22 cellular contexts compared by ENCODE assay signal in genomic region chr15:92184679-92185230, GRCh38.
"Had no signal": no experiment of that assay in that cellular context is flagged by ENCODE, and none has a peak within 500 bp of the region (broad histone marks: within the 10 kb centered on the region; RNA-seq: fewer than 3 reads in every experiment).

No MANE protein-coding gene starts in this region.

- ATAC-seq: effector memory CD8-positive, alpha-beta T cell; gastrocnemius medialis; naive thymus-derived CD8-positive, alpha-beta T cell had no signal

- H3K27ac ChIP-seq: epithelial cell of prostate, esophagus muscularis mucosa, gastrocnemius medialis, heart right ventricle, left ventricle myocardium inferior, neutrophil, sigmoid colon, tibial artery, upper lobe of left lung, uterus had no signal

- H3K4me3 ChIP-seq: esophagus muscularis mucosa, gastrocnemius medialis, heart right ventricle, left ventricle myocardium inferior, lung, sigmoid colon, tibial artery, upper lobe of left lung, uterus had no signal

- H3K4me3 Mint-ChIP-seq: dendritic cell treated with granulocyte-macrophage colony-stimulating factor and Interleukin-4, amounts not matched to agents 40 ng/mL and 50 ng/mL, for 4 days; effector memory CD8-positive, alpha-beta T cell; naive thymus-derived CD8-positive, alpha-beta T cell had no signal

- H3K36me3 ChIP-seq: esophagus muscularis mucosa, gastrocnemius medialis, heart right ventricle, left ventricle myocardium inferior, neutrophil, sigmoid colon, tibial artery, upper lobe of left lung, uterus had no signal

- DNase-seq: effector memory CD8-positive, alpha-beta T cell; gastrocnemius medialis; heart right ventricle; hypothalamus; left ventricle myocardium inferior; mesenchymal stem cell; posterior cingulate gyrus; sigmoid colon; small intestine; stimulated activated CD4-positive, alpha-beta T cell treated with anti-CD3 and anti-CD28 coated beads, Interleukin-12 subunit alpha, Interleukin-12 subunit beta, amount 100 ng/mL, for 4 hours; stimulated activated naive CD4-positive, alpha-beta T cell treated with Interleukin-2 at 50 U/mL for 16 hours; tibial artery; upper lobe of left lung; uterus had no signal

- H3K4me1 ChIP-seq: esophagus muscularis mucosa, sigmoid colon, tibial artery, upper lobe of left lung, uterus had no signal

- H3K27me3 ChIP-seq: esophagus muscularis mucosa, gastrocnemius medialis, heart right ventricle, neutrophil, sigmoid colon, upper lobe of left lung, uterus had no signal

- FAIRE-seq: colon, keratinocyte, small intestine had no signal

- H3K27ac Mint-ChIP-seq: dendritic cell treated with granulocyte-macrophage colony-stimulating factor and Interleukin-4, amounts not matched to agents 40 ng/mL and 50 ng/mL, for 4 days; effector memory CD8-positive, alpha-beta T cell had no signal

- H3K36me3 Mint-ChIP-seq: naive thymus-derived CD8-positive, alpha-beta T cell had no signal

- H3K9me3 Mint-ChIP-seq: dendritic cell treated with granulocyte-macrophage colony-stimulating factor and Interleukin-4, amounts not matched to agents 40 ng/mL and 50 ng/mL, for 4 days; effector memory CD8-positive, alpha-beta T cell; naive thymus-derived CD8-positive, alpha-beta T cell had no signal

- H3K27me3 Mint-ChIP-seq: dendritic cell treated with granulocyte-macrophage colony-stimulating factor and Interleukin-4, amounts not matched to agents 40 ng/mL and 50 ng/mL, for 4 days had no signal

- H3K4me1 Mint-ChIP-seq: naive thymus-derived CD8-positive, alpha-beta T cell had no signal

- H3K9me3 ChIP-seq: esophagus muscularis mucosa, gastrocnemius medialis, heart right ventricle, left ventricle myocardium inferior, neutrophil, sigmoid colon, tibial artery, upper lobe of left lung, uterus had no signal
